17 cellular contexts compared by ENCODE assay signal in genomic region chr2:30653847-30654246, GRCh38.
DNase-seq lines count a peak whose midpoint lies in the region; ATAC-seq and TF ChIP-seq lines count a peak whose summit lies in the region.
"Had no signal": no experiment of that assay in that cellular context is flagged by ENCODE, and none has a peak within 500 bp of the region (broad histone marks: within the 10 kb centered on the region; RNA-seq: fewer than 3 reads in every experiment).

No MANE protein-coding gene starts in this region.

- peak overlapping the region; percentile 11 for H3K27ac ChIP-seq in AG04450 (ENCODE audit: low read depth, low read length)
- H3K27ac ChIP-seq in IMR-90 (ENCODE audit: insufficient read depth, low read length) = no peak overlapping the region
- H3K27ac ChIP-seq in brain microvascular endothelial cell = peak overlapping the region; percentile 27
- H3K27ac ChIP-seq in mesenchymal stem cell (ENCODE audit: low read length, poor library complexity, severe bottlenecking) = no peak overlapping the region
- no peak overlapping the region for H3K27ac ChIP-seq in adrenal gland
- H3K27ac ChIP-seq: sigmoid colon, testis had no signal

- H2BK12ac ChIP-seq in mesenchymal stem cell (ENCODE audit: low read length in 2 of 2) = no peak overlapping the region

- no peak overlapping the region; the same call in 1 of the 2 replicates for H4K5ac ChIP-seq in IMR-90 (ENCODE audit: low read depth, low read length)

- H3K27me3 ChIP-seq in AG04450 (ENCODE audit: control insufficient read depth, insufficient read depth, low read length) (no peaks in the 10 kb centered on the region), IMR-90 (ENCODE audit: control insufficient read depth, insufficient read depth, low read length) (no peaks in the 10 kb centered on the region), brain microvascular endothelial cell (replicated peaks) (no peaks in the 10 kb centered on the region), mesenchymal stem cell (ENCODE audit: control insufficient read depth in 1 of 2, insufficient read depth in 1 of 2, low read length in 2 of 2) (no peaks in the 10 kb centered on the region), adrenal gland (no peaks in the 10 kb centered on the region)
- H3K27me3 ChIP-seq: sigmoid colon, testis had no signal

- WGBS in IMR-90 (ENCODE audit: extremely low coverage in 2 of 2, insufficient read length in 1 of 2), 2 experiments = no CpG with 5 or more reads among the region's 2 CpGs
- 100% methylated on average over 2 of the region's 2 CpGs for WGBS in mesenchymal stem cell
- 79 to 88% (median 81%) methylated on average over 2 of the region's 2 CpGs for whole genome bisulfite sequencing in adrenal gland, 4 donors

- DNase-seq in AG04450 (ENCODE audit: low read depth, low spot score) = no peak
- peak; percentile 78 for DNase-seq in IMR-90
- peak; percentile 85 for DNase-seq in brain microvascular endothelial cell
- DNase-seq in mesenchymal stem cell = peak; percentile 54
- DNase-seq in cerebellar cortex (ENCODE audit: low spot score) = no peak
- DNase-seq in adrenal gland = no peak
- DNase-seq in activated CD4-positive, alpha-beta T cell treated with anti-CD3 and anti-CD28 coated beads, Interleukin-2, amount 50 U/mL, for 1 hour = no peak
- DNase-seq: activated CD4-positive, alpha-beta T cell treated with anti-CD3 and anti-CD28 coated beads for 4 hours; activated naive CD8-positive, alpha-beta T cell treated with anti-CD3 and anti-CD28 coated beads, Interleukin-2, amount 50 U/mL, for 24 hours; activated T-cell treated with anti-CD3 and anti-CD28 coated beads, Interleukin-2, amount 50 U/mL, for 4 hours; HCEC 1CT; MV-4-11; NCI-H2029 treated with DMSO at 0.1 percent for 48 hours; NCI-H524; sigmoid colon; testis had no signal

- H2BK5ac ChIP-seq in IMR-90 (ENCODE audit: low read depth, low read length, poor library complexity, severe bottlenecking) = peak overlapping the region; percentile 6
- H2BK5ac ChIP-seq in mesenchymal stem cell (ENCODE audit: low read depth, low read length, poor library complexity, severe bottlenecking) = no peak overlapping the region

- H3K9me3 ChIP-seq in AG04450 (ENCODE audit: control insufficient read depth, insufficient read depth, low read length) (no peaks in the 10 kb centered on the region), IMR-90 (ENCODE audit: control insufficient read depth, insufficient read depth, low read length) (no peaks in the 10 kb centered on the region), mesenchymal stem cell (ENCODE audit: control insufficient read depth, low read length) (no peaks in the 10 kb centered on the region), adrenal gland (replicated peaks in 1 of 3) (no peaks in the 10 kb centered on the region)
- H3K9me3 ChIP-seq: sigmoid colon, testis had no signal

- intact Hi-C loops in IMR-90 (cut with micrococcal nuclease) (no loop called here), adrenal gland (cut with DNase I) (no loop called here)

- H3K23ac ChIP-seq in IMR-90 (ENCODE audit: low read depth, low read length) (no peak overlapping the region), mesenchymal stem cell (ENCODE audit: low read length in 2 of 2) (no peak overlapping the region)

- H3K9me1 ChIP-seq in IMR-90 (ENCODE audit: insufficient read depth, low read length) = peaks cover 36% of the 10 kb centered on the region

- TF ChIP-seq RAD21 in IMR-90 (IDR thresholded peaks at IDR 0.05; ENCODE audit: low read length) = no peak

- H3K56ac ChIP-seq in IMR-90 (ENCODE audit: extremely low read depth, insufficient read depth, low read length) = no peak overlapping the region

- H3K4ac ChIP-seq in IMR-90 (ENCODE audit: low read depth, low read length) = peak overlapping the region; percentile 35; the same call in 1 of the 2 replicates
- H3K4ac ChIP-seq in mesenchymal stem cell (ENCODE audit: low read depth in 1 of 2, low read length in 2 of 2) = no peak overlapping the region

- POLR2A ChIA-PET in AG04450 (lab: Yijun Ruan, JAX) = interaction anchor here (0.7 to 1.0 kb wide), 3 partner anchors 12 to 507 kb away, joined by 3 to 4 read pairs (median 3); partner anchors contain the start of gene YPEL5
- POLR2A ChIA-PET in IMR-90 (lab: Charles Lee; ENCODE audit: unreplicated experiment) = no interaction called here

- in situ Hi-C loops in IMR-90 (cut with MboI; ENCODE audit: low sequenced_read_pairs) (no loop called here), brain microvascular endothelial cell (cut with HindIII; ENCODE audit: low pct_ligation_motif_present, low sequenced_read_pairs) (no loop called here)

- peak; percentile 41 for ATAC-seq in IMR-90 (ENCODE audit: low read depth)
- no peak for ATAC-seq in HG03045 (IDR thresholded peaks at IDR 0.05; ENCODE audit: unreplicated experiment)
- ATAC-seq: activated naive CD8-positive, alpha-beta T cell treated with anti-CD3 and anti-CD28 coated beads, Interleukin-2, amount 50 U/mL, for 24 hours; activated T-cell treated with anti-CD3 and anti-CD28 coated beads, Interleukin-2, amount 50 U/mL, for 4 hours had no signal

- H3K14ac ChIP-seq in IMR-90 (replicated peaks; ENCODE audit: low read depth, low read length) = peak overlapping the region; percentile 57
- no peak overlapping the region for H3K14ac ChIP-seq in mesenchymal stem cell (ENCODE audit: low read length in 2 of 2)

- H2AK9ac ChIP-seq in IMR-90 (replicated peaks; ENCODE audit: low read depth, low read length, poor library complexity) = peak overlapping the region; percentile 30

- CTCF ChIA-PET in AG04450 (lab: Charles Lee) = interaction anchor here (0.6 to 3.0 kb wide), 7 partner anchors 33 to 489 kb away, joined by 3 to 10 read pairs (median 5); no protein-coding TSS in a partner anchor
- CTCF ChIA-PET in IMR-90 (lab: Yijun Ruan, JAX) = interaction anchor here (0.6 to 1.3 kb wide), 4 partner anchors 13 to 436 kb away, joined by 3 to 6 read pairs (median 4); no protein-coding TSS in a partner anchor

- no peaks in the 10 kb centered on the region for H3K79me1 ChIP-seq in IMR-90 (ENCODE audit: low read depth in 1 of 2, low read length in 2 of 2)
- no peaks in the 10 kb centered on the region for H3K79me1 ChIP-seq in mesenchymal stem cell (replicated peaks; ENCODE audit: low read length, poor library complexity, severe bottlenecking)

- H3K4me1 ChIP-seq in IMR-90 (ENCODE audit: control insufficient read depth, insufficient read depth, low read length) = peaks cover 37% of the 10 kb centered on the region
- H3K4me1 ChIP-seq in mesenchymal stem cell (ENCODE audit: control insufficient read depth, insufficient read depth, low read depth, low read length) = peaks cover 9% of the 10 kb centered on the region
- no peaks in the 10 kb centered on the region for H3K4me1 ChIP-seq in adrenal gland (replicated peaks in 1 of 2)
- H3K4me1 ChIP-seq: testis had no signal

- H4K91ac ChIP-seq in IMR-90 (ENCODE audit: insufficient read depth, low read depth, low read length) (peak overlapping the region; percentile 46; the same call in 1 of the 2 replicates), mesenchymal stem cell (ENCODE audit: low read length) (no peak overlapping the region)

- TF ChIP-seq POLR2A in IMR-90 (IDR thresholded peaks at IDR 0.05; ENCODE audit: low read depth, low read length) = no peak
- TF ChIP-seq POLR2A in adrenal gland (IDR thresholded peaks at IDR 0.05) = no peak

- dilution Hi-C loops in IMR-90 (cut with HindIII; ENCODE audit: low sequenced_read_pairs, unreplicated experiment) = no loop called here

- H3K9ac ChIP-seq in IMR-90 (ENCODE audit: low read depth, low read length) (no peak overlapping the region), mesenchymal stem cell (ENCODE audit: low read length) (peak overlapping the region; percentile 46)

- H3K18ac ChIP-seq in IMR-90 (ENCODE audit: low read depth, low read length) = peak overlapping the region; percentile 61; the same call in 1 of the 2 replicates
- no peak overlapping the region for H3K18ac ChIP-seq in mesenchymal stem cell (ENCODE audit: low read depth in 1 of 2, low read length in 2 of 2)

- TF ChIP-seq CTCF in AG04450 (IDR thresholded peaks at IDR 0.05; ENCODE audit: low read depth, low read length) (no peak), IMR-90 (conservative IDR thresholded peaks at IDR 0.05; ENCODE audit: low read depth, low read length) (no peak), brain microvascular endothelial cell (IDR thresholded peaks at IDR 0.05; ENCODE audit: low read depth, low read length, missing control alignments) (no peak), adrenal gland (IDR thresholded peaks at IDR 0.05) (no peak)

- H2BK15ac ChIP-seq in IMR-90 (ENCODE audit: low read depth, low read length) (peak overlapping the region; percentile 62; the same call in 1 of the 3 replicates), mesenchymal stem cell (ENCODE audit: low read depth, poor library complexity, severe bottlenecking) (no peak overlapping the region)

- H2AFZ ChIP-seq in IMR-90 (replicated peaks; ENCODE audit: low read length, poor library complexity) (peak overlapping the region; percentile 9), mesenchymal stem cell (ENCODE audit: low read depth, low read length) (no peak overlapping the region)

- BruUV-seq in IMR-90 (replicated peaks; lab: Mats Ljungman, UMichigan) = no TSS peak

- peak overlapping the region; percentile 61; the same call in 1 of the 2 replicates for H2BK20ac ChIP-seq in IMR-90 (ENCODE audit: low read depth, low read length)

- H4K8ac ChIP-seq in IMR-90 (ENCODE audit: low read depth in 2 of 2, low read length in 2 of 2) (peak overlapping the region in 1 of 2 experiments; percentile 19; a peak in 1 of 4 replicates), mesenchymal stem cell (ENCODE audit: low read length) (no peak overlapping the region)

- no peak overlapping the region for H3K4me3 ChIP-seq in AG04450 (ENCODE audit: low read depth, low read length)
- H3K4me3 ChIP-seq in IMR-90 (ENCODE audit: insufficient read depth, low read depth, low read length) = no peak overlapping the region
- H3K4me3 ChIP-seq in brain microvascular endothelial cell (ENCODE audit: low read depth, low read length) = no peak overlapping the region
- H3K4me3 ChIP-seq in mesenchymal stem cell (ENCODE audit: insufficient read depth in 1 of 2, low read depth in 1 of 2, low read length in 2 of 2) = no peak overlapping the region
- no peak overlapping the region for H3K4me3 ChIP-seq in adrenal gland
- H3K4me3 ChIP-seq: sigmoid colon, testis had no signal

- no peaks in the 10 kb centered on the region for H4K20me1 ChIP-seq in IMR-90 (ENCODE audit: insufficient read depth, low read length)

- H3K36me3 ChIP-seq in IMR-90 (ENCODE audit: control insufficient read depth, insufficient read depth, low read length) = no peaks in the 10 kb centered on the region
- no peaks in the 10 kb centered on the region for H3K36me3 ChIP-seq in brain microvascular endothelial cell (replicated peaks)
- no peaks in the 10 kb centered on the region for H3K36me3 ChIP-seq in mesenchymal stem cell (ENCODE audit: control insufficient read depth in 1 of 2, insufficient read depth in 2 of 2, low read depth in 1 of 2, low read length in 2 of 2)
- H3K36me3 ChIP-seq in adrenal gland (replicated peaks in 1 of 2) = no peaks in the 10 kb centered on the region
- H3K36me3 ChIP-seq: sigmoid colon had no signal

- H3K4me2 ChIP-seq in IMR-90 (ENCODE audit: low read depth, low read length) = no peak overlapping the region
- no peak overlapping the region for H3K4me2 ChIP-seq in mesenchymal stem cell (ENCODE audit: low read length, poor library complexity, severe bottlenecking)

- H2BK120ac ChIP-seq in IMR-90 (ENCODE audit: low read depth, low read length) (peak overlapping the region; percentile 55), mesenchymal stem cell (ENCODE audit: low read depth, low read length) (no peak overlapping the region)

- no peak overlapping the region for H2AK5ac ChIP-seq in IMR-90 (ENCODE audit: low read depth, low read length)
- H2AK5ac ChIP-seq in mesenchymal stem cell (ENCODE audit: low read length, severe bottlenecking) = no peak overlapping the region

Comparison
In these comparisons a context has a peak if more than half of its experiments do, and no peak if none do; other contexts are left out.
1. DNase-seq: peak in IMR-90 (single experiment), brain microvascular endothelial cell (single experiment) and mesenchymal stem cell (single experiment); none in AG04450 (single experiment), cerebellar cortex (single experiment), adrenal gland (0 of 7) and activated CD4-positive, alpha-beta T cell treated with anti-CD3 and anti-CD28 coated beads, Interleukin-2, amount 50 U/mL, for 1 hour (single experiment).
2. H3K27ac ChIP-seq: peak in AG04450 (single experiment) and brain microvascular endothelial cell (single experiment); none in IMR-90 (single experiment), mesenchymal stem cell (single experiment) and adrenal gland (0 of 5).